10 cellular contexts compared by ENCODE assay signal in genomic region chr11:1440066-1440465, GRCh38. TPM values are rescaled to one million over a fixed set of nuclear protein-coding genes. Genes with fewer than 3 reads are reported as not detected.
"Had no signal": no experiment of that assay in that cellular context is flagged by ENCODE, and none has a peak within 500 bp of the region (broad histone marks: within the 10 kb centered on the region; RNA-seq: fewer than 3 reads in every experiment).

No MANE protein-coding gene starts in this region.

- H3K27me3 Mint-ChIP-seq: IgD-negative memory B cell had no signal

- H3K9me3 ChIP-seq: HAP-1 had no signal

- H3K27ac ChIP-seq: HL-60, KMS-11 had no signal

- H3K27ac Mint-ChIP-seq: GM23338, HFFc6, IgD-negative memory B cell had no signal

- DNase-seq: H7, HFFc6, KBM-7 had no signal

- H3K4me1 Mint-ChIP-seq: GM23338, IgD-negative memory B cell had no signal

- H2AFZ ChIP-seq: GM23338 had no signal

- H3K4me2 ChIP-seq: GM23338, KMS-11 had no signal

- H3K36me3 Mint-ChIP-seq: IgD-negative memory B cell had no signal

- H3K9me3 Mint-ChIP-seq: GM23338, HFFc6, IgD-negative memory B cell had no signal

- H3K9ac ChIP-seq: KMS-11 had no signal

- H3K4me1 ChIP-seq: HAP-1 had no signal

- H3K4me3 Mint-ChIP-seq: GM23338, HFFc6, IgD-negative memory B cell had no signal

- ATAC-seq: GM23338, HCT116, HepG2 had no signal

- H3K4me3 ChIP-seq: GM23338, HAP-1 had no signal

- H3K36me3 ChIP-seq: HAP-1 had no signal

RNA-seq across cellular contexts. Expression of gene BRSK2, which starts 50.3 kb away (rescaled TPM):
- polyA plus RNA-seq: IgD-negative memory B cell had no signal
